Comparison of ENCODE assay signal across 12 cellular contexts in genomic region chr3:18419232-18419631, GRCh38. TPM values are rescaled to one million over a fixed set of nuclear protein-coding genes. Genes with fewer than 3 reads are reported as not detected.
DNase-seq lines count a peak whose midpoint lies in the region; ATAC-seq lines count a peak whose summit lies in the region.
"Had no signal": no experiment of that assay in that cellular context is flagged by ENCODE, and none has a peak within 500 bp of the region (broad histone marks: within the 10 kb centered on the region; RNA-seq: fewer than 3 reads in every experiment).

No MANE protein-coding gene starts in this region.

- DNase-seq in activated CD8-positive, alpha-beta memory T cell treated with anti-CD3 and anti-CD28 coated beads, Interleukin-2, amount 10 ng/mL, durations not matched to agents 7 days and 5 days, result no peak
- DNase-seq in activated CD8-positive, alpha-beta memory T cell treated with anti-CD3 and anti-CD28 coated beads, Interleukin-2, amount 50 U/mL, for 4 hours, result no peak
- no peak for DNase-seq in activated T-helper 1 cell treated with anti-CD3 and anti-CD28 coated beads, Interleukin-12 subunit alpha, Interleukin-12 subunit beta, Interleukin-2, Interleukin-4 antibody, amounts not matched to agents 30 ng/mL and 10 ng/mL and 1 ng/mL, durations not matched to agents 14 hours and 24 hours and 36 hours (ENCODE audit: low spot score)
- no peak for DNase-seq in immature natural killer cell
- DNase-seq in NCI-H82 (lab: John Stamatoyannopoulos, UW), result no peak
- DNase-seq: NCI-H2227 treated with DMSO at 0.1 percent for 48 hours had no signal

- no peaks in the 10 kb centered on the region for H3K27me3 Mint-ChIP-seq in activated CD8-positive, alpha-beta memory T cell treated with anti-CD3 and anti-CD28 coated beads, Interleukin-2, amount 10 ng/mL, durations not matched to agents 7 days and 5 days
- H3K27me3 Mint-ChIP-seq in activated T-helper 1 cell treated with anti-CD3 and anti-CD28 coated beads, Interleukin-12 subunit alpha, Interleukin-12 subunit beta, Interleukin-2, Interleukin-4 antibody, amounts not matched to agents 30 ng/mL and 10 ng/mL and 1 ng/mL, durations not matched to agents 14 hours and 24 hours and 36 hours (ENCODE audit: insufficient read depth), result peaks cover 2% of the 10 kb centered on the region
- H3K27me3 Mint-ChIP-seq in immature natural killer cell (ENCODE audit: low read depth in 3 of 3), result peaks cover 0 to 3% (median 1%) of the 10 kb centered on the region in 3 donors

- no peak for ATAC-seq in activated CD8-positive, alpha-beta memory T cell treated with anti-CD3 and anti-CD28 coated beads, Interleukin-2, amount 10 ng/mL, durations not matched to agents 7 days and 5 days
- ATAC-seq in GM18867 (IDR thresholded peaks at IDR 0.05; ENCODE audit: unreplicated experiment), result no peak
- no peak for ATAC-seq in GM19455 (IDR thresholded peaks at IDR 0.05; ENCODE audit: unreplicated experiment)

- peak overlapping the region; percentile 36 to 50 for H3K4me3 ChIP-seq in stomach smooth muscle (ENCODE audit: low read length in 2 of 2)
- H3K4me3 ChIP-seq: neural progenitor cell had no signal

- no peaks in the 10 kb centered on the region for H3K9me3 ChIP-seq in stomach smooth muscle (ENCODE audit: control insufficient read depth in 2 of 2, low read length in 2 of 2)

- peaks cover 81% of the 10 kb centered on the region for H3K36me3 Mint-ChIP-seq in activated CD8-positive, alpha-beta memory T cell treated with anti-CD3 and anti-CD28 coated beads, Interleukin-2, amount 10 ng/mL, durations not matched to agents 7 days and 5 days
- H3K36me3 Mint-ChIP-seq in activated T-helper 1 cell treated with anti-CD3 and anti-CD28 coated beads, Interleukin-12 subunit alpha, Interleukin-12 subunit beta, Interleukin-2, Interleukin-4 antibody, amounts not matched to agents 30 ng/mL and 10 ng/mL and 1 ng/mL, durations not matched to agents 14 hours and 24 hours and 36 hours (ENCODE audit: low read depth), result peaks cover 85% of the 10 kb centered on the region
- peaks cover 0 to 38% (median 16%) of the 10 kb centered on the region in 3 donors for H3K36me3 Mint-ChIP-seq in immature natural killer cell

- peaks cover 81% of the 10 kb centered on the region for H3K4me1 Mint-ChIP-seq in activated CD8-positive, alpha-beta memory T cell treated with anti-CD3 and anti-CD28 coated beads, Interleukin-2, amount 10 ng/mL, durations not matched to agents 7 days and 5 days
- H3K4me1 Mint-ChIP-seq in activated T-helper 1 cell treated with anti-CD3 and anti-CD28 coated beads, Interleukin-12 subunit alpha, Interleukin-12 subunit beta, Interleukin-2, Interleukin-4 antibody, amounts not matched to agents 30 ng/mL and 10 ng/mL and 1 ng/mL, durations not matched to agents 14 hours and 24 hours and 36 hours (ENCODE audit: low read depth), result peaks cover 84% of the 10 kb centered on the region
- peaks cover 55 to 94% of the 10 kb centered on the region in 2 donors for H3K4me1 Mint-ChIP-seq in immature natural killer cell

- no peak overlapping the region for H3K27ac ChIP-seq in stomach smooth muscle (ENCODE audit: low read length)
- H3K27ac ChIP-seq: epithelial cell of prostate, neural progenitor cell had no signal

- H3K27ac Mint-ChIP-seq in activated CD8-positive, alpha-beta memory T cell treated with anti-CD3 and anti-CD28 coated beads, Interleukin-2, amount 10 ng/mL, durations not matched to agents 7 days and 5 days, result peak overlapping the region; percentile 75
- H3K27ac Mint-ChIP-seq in activated T-helper 1 cell treated with anti-CD3 and anti-CD28 coated beads, Interleukin-12 subunit alpha, Interleukin-12 subunit beta, Interleukin-2, Interleukin-4 antibody, amounts not matched to agents 30 ng/mL and 10 ng/mL and 1 ng/mL, durations not matched to agents 14 hours and 24 hours and 36 hours, result peak overlapping the region; percentile 95
- H3K27ac Mint-ChIP-seq in immature natural killer cell, result peak overlapping the region in 4 of 6 donors; percentile 49 to 85 (median 59)
- H3K27ac Mint-ChIP-seq: IgD-negative memory B cell, neural progenitor cell had no signal

- peak overlapping the region; percentile 57 for H3K4me3 Mint-ChIP-seq in activated CD8-positive, alpha-beta memory T cell treated with anti-CD3 and anti-CD28 coated beads, Interleukin-2, amount 10 ng/mL, durations not matched to agents 7 days and 5 days
- H3K4me3 Mint-ChIP-seq in activated T-helper 1 cell treated with anti-CD3 and anti-CD28 coated beads, Interleukin-12 subunit alpha, Interleukin-12 subunit beta, Interleukin-2, Interleukin-4 antibody, amounts not matched to agents 30 ng/mL and 10 ng/mL and 1 ng/mL, durations not matched to agents 14 hours and 24 hours and 36 hours, result peak overlapping the region; percentile 85
- peak overlapping the region in 1 of 5 donors; percentile 30 for H3K4me3 Mint-ChIP-seq in immature natural killer cell
- H3K4me3 Mint-ChIP-seq: neural progenitor cell had no signal

- H3K36me3 ChIP-seq in stomach smooth muscle (ENCODE audit: control insufficient read depth in 2 of 2, insufficient read depth in 2 of 2, low read length in 2 of 2), result peaks cover 7 to 17% of the 10 kb centered on the region in 2 donors
- H3K36me3 ChIP-seq: neural progenitor cell had no signal

- H3K4me1 ChIP-seq in stomach smooth muscle (ENCODE audit: control insufficient read depth, insufficient read depth, low read length), result peaks cover 2% of the 10 kb centered on the region

- peak overlapping the region in 1 of 2 donors; percentile 47 for H3K9ac ChIP-seq in stomach smooth muscle (ENCODE audit: low read length in 2 of 2)
- H3K9ac ChIP-seq: neural progenitor cell had no signal

- intact Hi-C loops in activated T-helper 1 cell treated with anti-CD3 and anti-CD28 coated beads, Interleukin-12 subunit alpha, Interleukin-12 subunit beta, Interleukin-2, Interleukin-4 antibody, amounts not matched to agents 30 ng/mL and 10 ng/mL and 1 ng/mL, durations not matched to agents 14 hours and 24 hours and 36 hours (cut with micrococcal nuclease), result loop anchor here (1.0 kb wide), 1 partner anchor 10 kb away; no protein-coding TSS in a partner anchor

- CTCF ChIA-PET in activated CD8-positive, alpha-beta memory T cell treated with anti-CD3 and anti-CD28 coated beads, Interleukin-2, amount 10 ng/mL, durations not matched to agents 7 days and 5 days (lab: Charles Lee), result no interaction called here

- H3K27me3 ChIP-seq in stomach smooth muscle (ENCODE audit: control insufficient read depth in 1 of 2, insufficient read depth in 2 of 2, low read length in 2 of 2), result no peaks in the 10 kb centered on the region
- H3K27me3 ChIP-seq: neural progenitor cell had no signal

- H3K9me3 Mint-ChIP-seq in activated CD8-positive, alpha-beta memory T cell treated with anti-CD3 and anti-CD28 coated beads, Interleukin-2, amount 10 ng/mL, durations not matched to agents 7 days and 5 days (ENCODE audit: low read depth), result no peaks in the 10 kb centered on the region
- H3K9me3 Mint-ChIP-seq in activated T-helper 1 cell treated with anti-CD3 and anti-CD28 coated beads, Interleukin-12 subunit alpha, Interleukin-12 subunit beta, Interleukin-2, Interleukin-4 antibody, amounts not matched to agents 30 ng/mL and 10 ng/mL and 1 ng/mL, durations not matched to agents 14 hours and 24 hours and 36 hours, result no peaks in the 10 kb centered on the region
- H3K9me3 Mint-ChIP-seq in immature natural killer cell, result no peaks in the 10 kb centered on the region
- H3K9me3 Mint-ChIP-seq: IgD-negative memory B cell, neural progenitor cell had no signal

RNA-seq across cellular contexts. Expression of gene SATB1, which starts 5.9 kb away (rescaled TPM):
- total RNA-seq in activated CD8-positive, alpha-beta memory T cell treated with anti-CD3 and anti-CD28 coated beads, Interleukin-2, amount 10 ng/mL, durations not matched to agents 7 days and 5 days, result 100 to 1,000 TPM; 164 to 233 TPM
- total RNA-seq in activated T-helper 1 cell treated with anti-CD3 and anti-CD28 coated beads, Interleukin-12 subunit alpha, Interleukin-12 subunit beta, Interleukin-2, Interleukin-4 antibody, amounts not matched to agents 30 ng/mL and 10 ng/mL and 1 ng/mL, durations not matched to agents 14 hours and 24 hours and 36 hours, result 679 and 686 TPM in 2 replicates
- 10 to 100 TPM; 42.7 to 100.0 (median 76.0) TPM for polyA plus RNA-seq in immature natural killer cell
